ENCODE assay signal across 8 cellular contexts in the genomic region with DNA sequence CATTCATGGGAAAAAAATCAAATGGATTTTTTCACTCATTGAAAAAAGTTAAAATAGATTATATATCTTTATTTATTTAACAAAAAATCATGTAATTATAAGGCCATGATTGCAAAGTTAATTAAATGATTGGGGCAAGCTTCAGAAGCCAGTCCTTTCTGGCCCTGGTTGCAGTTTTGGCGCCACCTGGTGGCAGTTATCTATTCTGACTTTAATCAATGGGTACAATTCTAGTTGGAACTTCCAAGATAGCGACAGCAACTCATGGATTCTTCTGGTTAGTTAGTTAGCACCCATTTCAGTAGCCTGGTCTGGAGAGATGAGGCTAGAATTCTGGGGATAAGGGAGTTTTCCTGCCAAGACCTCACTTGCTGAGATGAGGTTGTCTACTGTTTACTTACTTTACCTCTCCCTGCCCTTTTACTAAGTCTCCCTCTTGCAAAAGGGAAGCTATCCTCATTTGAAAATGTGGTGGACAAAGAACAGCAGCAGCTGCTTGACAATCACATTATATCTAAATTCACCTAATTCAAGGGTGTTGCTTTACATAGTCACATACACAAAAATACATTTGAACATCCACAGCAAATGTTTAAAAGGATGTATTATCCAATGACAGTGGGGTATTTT. TPM values are rescaled to one million over a fixed set of nuclear protein-coding genes. Genes with fewer than 3 reads are reported as not detected.
DNase-seq lines count a peak whose midpoint lies in the region; ATAC-seq and TF ChIP-seq lines count a peak whose summit lies in the region.

No MANE protein-coding gene starts in this region.

- no peak for ATAC-seq in GM18520 (IDR thresholded peaks at IDR 0.05; ENCODE audit: unreplicated experiment)

- DNase-seq in ELF-1 (ENCODE audit: low read depth, low spot score) (peak; percentile 71), HPDE6-E6E7 (ENCODE audit: extremely low spot score) (peak; percentile 16), OCI-M2 (lab: John Stamatoyannopoulos, UW; ENCODE audit: unreplicated experiment) (peak; percentile 25), activated T-cell treated with anti-CD3 and anti-CD28 coated beads for 48 hours (ENCODE audit: low read depth) (peak; percentile 55), fibroblast of gingiva (ENCODE audit: low read depth) (peak; percentile 34), stomach (peak; percentile 74)

- H3K36me3 ChIP-seq in stomach: peaks cover 0 to 45% (median 41%) of the 10 kb centered on the region in 4 donors

- no peak overlapping the region for H3K27ac ChIP-seq in stomach

- peaks cover 27% of the 10 kb centered on the region for H3K36me3 Mint-ChIP-seq in nephron (ENCODE audit: low read depth)

- H3K27me3 Mint-ChIP-seq in nephron (ENCODE audit: low read depth): no peaks in the 10 kb centered on the region

- peaks cover 0 to 16% (median 6%) of the 10 kb centered on the region in 4 donors for H3K4me1 ChIP-seq in stomach

- TF ChIP-seq CTCF in nephron (IDR thresholded peaks at IDR 0.05; ENCODE audit: unreplicated experiment in 3 of 3): peak; percentile 86 to 93 (median 90)
- peak in 5 of 7 experiments; percentile 20 to 92 (median 74) for TF ChIP-seq CTCF in stomach (IDR thresholded peaks at IDR 0.05)

- H3K4me3 Mint-ChIP-seq in nephron: no peak overlapping the region

- H3K9me3 Mint-ChIP-seq in nephron: no peaks in the 10 kb centered on the region

- TF ChIP-seq POLR2A in stomach (IDR thresholded peaks at IDR 0.05): no peak

- H3K27me3 ChIP-seq in stomach: no peaks in the 10 kb centered on the region

- intact Hi-C loops in stomach (cut with DNase I; ENCODE audit: low total_unique reads): no loop called here

- WGBS in stomach, 5 donors: 12 to 18% (median 17%) methylated on average over 2 of the region's 2 CpGs

- peaks cover 11% of the 10 kb centered on the region for H3K4me1 Mint-ChIP-seq in nephron

- no peak overlapping the region for H3K4me3 ChIP-seq in stomach

- no peak for TF ChIP-seq EP300 in stomach (IDR thresholded peaks at IDR 0.05)

- no peak overlapping the region for H3K27ac Mint-ChIP-seq in nephron

- H3K9me3 ChIP-seq in stomach: no peaks in the 10 kb centered on the region

RNA-seq across cellular contexts. Expression of a gene that starts 42.3 kb away (rescaled TPM):
- total RNA-seq in stomach: 10 to 100 TPM in 2 of 5 donors, 1 to 10 TPM in 2, under 1 TPM in 1; 0.58 to 28.5 (median 8.5) TPM
- 1 to 10 TPM; 3.7 to 5.8 (median 4.7) TPM for polyA plus RNA-seq in stomach

Comparison
In these comparisons a context has a peak if more than half of its experiments do, and no peak if none do; other contexts are left out.
1. DNase-seq: peak in every context shown above with its lines; median percentile 74 in stomach; 71 in ELF-1; 55 in activated T-cell treated with anti-CD3 and anti-CD28 coated beads for 48 hours; 34 in fibroblast of gingiva; 25 in OCI-M2; 16 in HPDE6-E6E7.